3 cellular contexts compared by ENCODE assay signal in genomic region chrX:40261955-40262596, GRCh38.
A peak's percentile ranks its signal among the peaks of the same experiment; 100 is the strongest.
TF ChIP-seq lines count a peak whose summit lies in the region.

No MANE protein-coding gene starts in this region.

TF ChIP-seq in HEK293, 187 proteins besides CTCF, POLR2A, EP300 and RAD21 (continues in another document):
- TF ChIP-seq ZNF610 (tag by site-specific recombination; IDR thresholded peaks at IDR 0.05; ENCODE audit: borderline replicate concordance) (no peak), HOXC10 (CRISPR knock-in tag; IDR thresholded peaks at IDR 0.05) (no peak), ZNF404 (tag by site-specific recombination; IDR thresholded peaks at IDR 0.05) (no peak), ZSCAN4 (tag by site-specific recombination; IDR thresholded peaks at IDR 0.05) (no peak), ZNF639 (tag by site-specific recombination; IDR thresholded peaks at IDR 0.05) (no peak), ZNF174 (tag by site-specific recombination; IDR thresholded peaks at IDR 0.05) (no peak), ZBTB11 (tag by site-specific recombination; conservative IDR thresholded peaks at IDR 0.05; ENCODE audit: low read depth) (no peak), ZNF140 (tag by site-specific recombination; IDR thresholded peaks at IDR 0.05) (peak; percentile 90), TCF7L2 (IDR thresholded peaks at IDR 0.05; ENCODE audit: borderline replicate concordance, low read depth, low read length) (peak; percentile 67), ZNF2 (tag by site-specific recombination; IDR thresholded peaks at IDR 0.05) (no peak), ZNF449 (tag by site-specific recombination; IDR thresholded peaks at IDR 0.05) (no peak)

TF ChIP-seq in endothelial cell of umbilical vein, 7 proteins besides CTCF, POLR2A, EP300 and RAD21:
- no peak for TF ChIP-seq MYC (IDR thresholded peaks at IDR 0.05; ENCODE audit: low read depth, low read length)
- TF ChIP-seq POLR2AphosphoS5 (IDR thresholded peaks at IDR 0.05; ENCODE audit: insufficient read depth, low read depth, low read length): no peak
- no peak for TF ChIP-seq FOS (IDR thresholded peaks at IDR 0.05; ENCODE audit: borderline replicate concordance, insufficient read depth, low read length)
- no peak for TF ChIP-seq MAX (IDR thresholded peaks at IDR 0.05; ENCODE audit: insufficient read depth, insufficient read length)
- no peak for TF ChIP-seq EZH2 (IDR thresholded peaks at IDR 0.05; ENCODE audit: borderline replicate concordance, low read depth, low read length, severe bottlenecking)
- no peak for TF ChIP-seq JUN (IDR thresholded peaks at IDR 0.05; ENCODE audit: borderline replicate concordance, insufficient read depth, insufficient read length, low read depth)

TF ChIP-seq in HepG2, 621 proteins besides CTCF, POLR2A, EP300 and RAD21:
- TF ChIP-seq ZMYM4 (CRISPR knock-in tag; IDR thresholded peaks at IDR 0.05) (no peak), GATAD2A (CRISPR knock-in tag; IDR thresholded peaks at IDR 0.05) (0 out of 2 replicates have a peak, but pooled peaks have one; percentile 14), HBP1 (CRISPR knock-in tag; IDR thresholded peaks at IDR 0.05; ENCODE audit: low read depth) (no peak), ZBTB14 (CRISPR knock-in tag; IDR thresholded peaks at IDR 0.05) (no peak), ZMAT3 (CRISPR knock-in tag; conservative IDR thresholded peaks at IDR 0.05) (no peak), SATB2 (CRISPR knock-in tag; IDR thresholded peaks at IDR 0.05) (no peak), ZNF687 (CRISPR knock-in tag; IDR thresholded peaks at IDR 0.05) (peak; percentile 25; the same call in 1 of the 2 replicates), HMG20A (CRISPR knock-in tag; IDR thresholded peaks at IDR 0.05; ENCODE audit: borderline replicate concordance) (no peak), ZNF33B (CRISPR knock-in tag; IDR thresholded peaks at IDR 0.05) (no peak), MAF1 (CRISPR knock-in tag; IDR thresholded peaks at IDR 0.05; ENCODE audit: borderline replicate concordance) (no peak), ZBTB7A (CRISPR knock-in tag; IDR thresholded peaks at IDR 0.05) (no peak), GABPA (IDR thresholded peaks at IDR 0.05; ENCODE audit: low read depth, low read length) (no peak), GABPA (CRISPR knock-in tag; IDR thresholded peaks at IDR 0.05; ENCODE audit: low read depth) (peak; percentile 58), ZIK1 (CRISPR knock-in tag; IDR thresholded peaks at IDR 0.05; ENCODE audit: borderline replicate concordance, low read depth) (no peak), GABPB1 (CRISPR knock-in tag; IDR thresholded peaks at IDR 0.05) (peak; percentile 62), ZNF280B (CRISPR knock-in tag; IDR thresholded peaks at IDR 0.05; ENCODE audit: borderline replicate concordance) (no peak), ZNF557 (CRISPR knock-in tag; IDR thresholded peaks at IDR 0.05) (no peak), MATR3 (CRISPR knock-in tag; IDR thresholded peaks at IDR 0.05) (no peak), MED8 (CRISPR knock-in tag; IDR thresholded peaks at IDR 0.05; ENCODE audit: insufficient replicate concordance) (no peak), CREBL2 (CRISPR knock-in tag; IDR thresholded peaks at IDR 0.05; ENCODE audit: borderline replicate concordance) (no peak), THAP11 (CRISPR knock-in tag; IDR thresholded peaks at IDR 0.05) (no peak), KMT2B (CRISPR knock-in tag; IDR thresholded peaks at IDR 0.05) (no peak), FLYWCH1 (CRISPR knock-in tag; IDR thresholded peaks at IDR 0.05) (no peak), ARNT (IDR thresholded peaks at IDR 0.05) (no peak), ZNF558 (CRISPR knock-in tag; IDR thresholded peaks at IDR 0.05; ENCODE audit: borderline replicate concordance) (no peak), BCLAF1 (IDR thresholded peaks at IDR 0.05) (no peak)
